Comparison of ENCODE assay signal across 32 cellular contexts in genomic region chr11:1120532-1121342, GRCh38. TPM values are rescaled to one million over a fixed set of nuclear protein-coding genes. Genes with fewer than 3 reads are reported as not detected.
DNase-seq lines count a peak whose midpoint lies in the region; ATAC-seq and TF ChIP-seq lines count a peak whose summit lies in the region.
"Had no signal": no experiment of that assay in that cellular context is flagged by ENCODE, and none has a peak within 500 bp of the region (broad histone marks: within the 10 kb centered on the region; RNA-seq: fewer than 3 reads in every experiment).

No MANE protein-coding gene starts in this region.

- H3K27me3 ChIP-seq in PC-3 (ENCODE audit: low read length), result no peaks in the 10 kb centered on the region
- peaks cover 0 to 31% (median 0%) of the 10 kb centered on the region in 7 donors for H3K27me3 ChIP-seq in spleen (replicated peaks in 1 of 7)

- no peaks in the 10 kb centered on the region for H3K36me3 ChIP-seq in PC-3 (ENCODE audit: low read depth, low read length)
- no peaks in the 10 kb centered on the region for H3K36me3 ChIP-seq in spleen
- H3K36me3 ChIP-seq: neural progenitor cell had no signal

- H3K4me1 Mint-ChIP-seq in activated CD4-positive, alpha-beta T cell treated with anti-CD3 and anti-CD28 coated beads for 36 hours, result no peaks in the 10 kb centered on the region
- no peaks in the 10 kb centered on the region for H3K4me1 Mint-ChIP-seq in activated CD4-positive, alpha-beta T cell treated with anti-CD3 and anti-CD28 coated beads, Interleukin-2, amount 10 ng/mL, durations not matched to agents 7 days and 5 days
- H3K4me1 Mint-ChIP-seq: IgD-negative memory B cell, neural progenitor cell had no signal

- intact Hi-C loops in activated CD4-positive, alpha-beta T cell treated with anti-CD3 and anti-CD28 coated beads for 36 hours (cut with DNase I, micrococcal nuclease), result no loop called here
- intact Hi-C loops in PC-3 (cut with micrococcal nuclease), result no loop called here
- intact Hi-C loops in left colon (cut with DNase I, micrococcal nuclease), result no loop called here
- intact Hi-C loops in spleen (cut with DNase I; ENCODE audit: low total_unique reads), result no loop called here

- BruUV-seq in PC-3 (replicated peaks; lab: Mats Ljungman, UMichigan), result TSS peak; percentile 42

- POLR2A ChIA-PET in activated CD4-positive, alpha-beta T cell treated with anti-CD3 and anti-CD28 coated beads for 36 hours (lab: Charles Lee), result no interaction called here
- POLR2A ChIA-PET in activated CD4-positive, alpha-beta T cell treated with anti-CD3 and anti-CD28 coated beads, Interleukin-2, amount 10 ng/mL, durations not matched to agents 7 days and 5 days (lab: Charles Lee), result no interaction called here
- POLR2A ChIA-PET in PC-3 (lab: Charles Lee; ENCODE audit: unreplicated experiment), result no interaction called here

- WGBS in spleen, 5 donors, result 77 to 83% (median 80%) methylated on average over 24 to 27 of the region's 27 CpGs

- no peaks in the 10 kb centered on the region for H3K9me3 ChIP-seq in PC-3 (ENCODE audit: low read length)
- H3K9me3 ChIP-seq in spleen, result no peaks in the 10 kb centered on the region

- no peaks in the 10 kb centered on the region for H3K4me1 ChIP-seq in PC-3 (ENCODE audit: insufficient read depth, low read length)
- no peaks in the 10 kb centered on the region for H3K4me1 ChIP-seq in spleen
- H3K4me1 ChIP-seq: neural progenitor cell had no signal

- no peak overlapping the region for H2AFZ ChIP-seq in PC-3 (ENCODE audit: low read length)
- H2AFZ ChIP-seq: neural progenitor cell had no signal

- H3K27ac ChIP-seq in PC-3 (ENCODE audit: low read length) (no peak overlapping the region), spleen (no peak overlapping the region)
- H3K27ac ChIP-seq: neural progenitor cell, RWPE1 had no signal

- no peak overlapping the region for H3K4me3 Mint-ChIP-seq in activated CD4-positive, alpha-beta T cell treated with anti-CD3 and anti-CD28 coated beads for 36 hours
- no peak overlapping the region for H3K4me3 Mint-ChIP-seq in activated CD4-positive, alpha-beta T cell treated with anti-CD3 and anti-CD28 coated beads, Interleukin-2, amount 10 ng/mL, durations not matched to agents 7 days and 5 days
- H3K4me3 Mint-ChIP-seq: activated naive CD8-positive, alpha-beta T cell; CD8-positive, alpha-beta T cell; dendritic cell treated with granulocyte-macrophage colony-stimulating factor and Interleukin-4, amounts not matched to agents 40 ng/mL and 50 ng/mL, for 4 days; IgD-negative memory B cell; neural progenitor cell had no signal

- no peak overlapping the region for H3K27ac Mint-ChIP-seq in activated CD4-positive, alpha-beta T cell treated with anti-CD3 and anti-CD28 coated beads for 36 hours
- no peak overlapping the region for H3K27ac Mint-ChIP-seq in activated CD4-positive, alpha-beta T cell treated with anti-CD3 and anti-CD28 coated beads, Interleukin-2, amount 10 ng/mL, durations not matched to agents 7 days and 5 days
- H3K27ac Mint-ChIP-seq: activated naive CD8-positive, alpha-beta T cell; CD8-positive, alpha-beta T cell; dendritic cell treated with granulocyte-macrophage colony-stimulating factor and Interleukin-4, amounts not matched to agents 40 ng/mL and 50 ng/mL, for 4 days; neural progenitor cell had no signal

- peak; percentile 3 for DNase-seq in activated CD4-positive, alpha-beta T cell treated with anti-CD3 and anti-CD28 coated beads for 36 hours
- DNase-seq in activated CD4-positive, alpha-beta T cell treated with anti-CD3 and anti-CD28 coated beads, Interleukin-2, amount 10 ng/mL, durations not matched to agents 7 days and 5 days, result no peak
- DNase-seq in PC-3, result no peak
- DNase-seq in left colon, result peak; percentile 3 to 14
- DNase-seq in spleen, result peak; percentile 69
- DNase-seq in NCI-H187 treated with DMSO at 0.1 percent for 48 hours (lab: John Stamatoyannopoulos, UW), result no peak
- DNase-seq: activated CD4-positive, CD25-positive, alpha-beta regulatory T cell; central memory CD4-positive, alpha-beta T cell; GDM1; NCI-H1092; NCI-H2029; NCI-H2227 treated with DMSO at 0.1 percent for 48 hours; NCI-H69; stimulated activated CD4-positive, alpha-beta T cell treated with anti-CD3 and anti-CD28 coated beads, Interleukin-4, amount 100 ng/mL, for 4 hours; stimulated activated naive CD4-positive, alpha-beta T cell; T-helper 9 cell; trophoblast cell had no signal

- H3K4me2 ChIP-seq in PC-3 (ENCODE audit: low read length), result no peak overlapping the region
- H3K4me2 ChIP-seq: neural progenitor cell had no signal

- no peaks in the 10 kb centered on the region for H3K79me2 ChIP-seq in PC-3 (ENCODE audit: low read length)

- H3K27me3 Mint-ChIP-seq in activated CD4-positive, alpha-beta T cell treated with anti-CD3 and anti-CD28 coated beads for 36 hours, result peaks cover 5% of the 10 kb centered on the region
- H3K27me3 Mint-ChIP-seq in activated CD4-positive, alpha-beta T cell treated with anti-CD3 and anti-CD28 coated beads, Interleukin-2, amount 10 ng/mL, durations not matched to agents 7 days and 5 days, result no peaks in the 10 kb centered on the region

- H3K4me3 ChIP-seq in PC-3 (ENCODE audit: low read length) (no peak overlapping the region), spleen (no peak overlapping the region)
- H3K4me3 ChIP-seq: neural progenitor cell had no signal

- no peaks in the 10 kb centered on the region for H3K36me3 Mint-ChIP-seq in activated CD4-positive, alpha-beta T cell treated with anti-CD3 and anti-CD28 coated beads for 36 hours (ENCODE audit: low read depth)
- peaks cover 1% of the 10 kb centered on the region for H3K36me3 Mint-ChIP-seq in activated CD4-positive, alpha-beta T cell treated with anti-CD3 and anti-CD28 coated beads, Interleukin-2, amount 10 ng/mL, durations not matched to agents 7 days and 5 days (ENCODE audit: low read depth)
- H3K36me3 Mint-ChIP-seq: activated naive CD8-positive, alpha-beta T cell; CD8-positive, alpha-beta T cell; neural progenitor cell had no signal

- TF ChIP-seq CTCF in PC-3 (conservative IDR thresholded peaks at IDR 0.05; ENCODE audit: low read depth, low read length), result no peak
- no peak for TF ChIP-seq CTCF in spleen (IDR thresholded peaks at IDR 0.05 in 8 of 11, conservative IDR thresholded peaks at IDR 0.05 in 3 of 11)

- CTCF ChIA-PET in activated CD4-positive, alpha-beta T cell treated with anti-CD3 and anti-CD28 coated beads for 36 hours (lab: Charles Lee), result no interaction called here
- CTCF ChIA-PET in activated CD4-positive, alpha-beta T cell treated with anti-CD3 and anti-CD28 coated beads, Interleukin-2, amount 10 ng/mL, durations not matched to agents 7 days and 5 days (lab: Charles Lee), result no interaction called here
- CTCF ChIA-PET in PC-3 (lab: Charles Lee), result no interaction called here

- no peaks in the 10 kb centered on the region for H4K20me1 ChIP-seq in PC-3 (ENCODE audit: low read length)

- H3F3A ChIP-seq in PC-3 (ENCODE audit: low read length, unreplicated experiment), result no peaks in the 10 kb centered on the region

- ATAC-seq in activated CD4-positive, alpha-beta T cell treated with anti-CD3 and anti-CD28 coated beads for 36 hours, result no peak
- ATAC-seq in PC-3, result no peak
- ATAC-seq in left colon, result no peak
- ATAC-seq in GM21447 (IDR thresholded peaks at IDR 0.05; ENCODE audit: unreplicated experiment), result no peak
- ATAC-seq in GM18861 (IDR thresholded peaks at IDR 0.05; ENCODE audit: unreplicated experiment), result no peak
- ATAC-seq: CD8-positive, alpha-beta T cell had no signal

- H3K9ac ChIP-seq in PC-3 (ENCODE audit: low read length), result no peak overlapping the region
- H3K9ac ChIP-seq: neural progenitor cell had no signal

- H3K9me3 Mint-ChIP-seq in activated CD4-positive, alpha-beta T cell treated with anti-CD3 and anti-CD28 coated beads for 36 hours (ENCODE audit: low read depth), result peaks cover 7% of the 10 kb centered on the region
- peaks cover 7% of the 10 kb centered on the region for H3K9me3 Mint-ChIP-seq in activated CD4-positive, alpha-beta T cell treated with anti-CD3 and anti-CD28 coated beads, Interleukin-2, amount 10 ng/mL, durations not matched to agents 7 days and 5 days
- H3K9me3 Mint-ChIP-seq: CD8-positive, alpha-beta T cell; IgD-negative memory B cell; neural progenitor cell had no signal

- H3K9me2 ChIP-seq in PC-3 (replicated peaks; ENCODE audit: low read length), result no peaks in the 10 kb centered on the region

- no peak for TF ChIP-seq POLR2A in spleen (IDR thresholded peaks at IDR 0.05)

RNA-seq across cellular contexts. Expression of gene MUC5AC, which starts 37.0 kb away (rescaled TPM):
- not detected for total RNA-seq in activated CD4-positive, alpha-beta T cell treated with anti-CD3 and anti-CD28 coated beads for 36 hours
- not detected for total RNA-seq in activated CD4-positive, alpha-beta T cell treated with anti-CD3 and anti-CD28 coated beads, Interleukin-2, amount 10 ng/mL, durations not matched to agents 7 days and 5 days
- total RNA-seq in PC-3 (2014; rRNA removed) (0.11 and 0.35 TPM in 2 replicates), left colon (under 1 TPM; 0.03 to 0.09 TPM), spleen (not detected)
- under 1 TPM in 2 of 3 donors, not detected in 1; under 0.01 TPM for polyA plus RNA-seq in spleen
- total RNA-seq: A172; activated CD8-positive, alpha-beta memory T cell treated with anti-CD3 and anti-CD28 coated beads for 36 hours; astrocyte; CD8-positive, alpha-beta T cell; fibroblast of lung; glomerular endothelial cell; lung microvascular endothelial cell had no signal
- polyA plus RNA-seq: fibroblast of lung, IgD-negative memory B cell, keratinocyte had no signal

RNA-seq across cellular contexts. Expression of gene MUC2, which starts 46.1 kb away (rescaled TPM):
- total RNA-seq in activated CD4-positive, alpha-beta T cell treated with anti-CD3 and anti-CD28 coated beads for 36 hours, result not detected
- total RNA-seq in activated CD4-positive, alpha-beta T cell treated with anti-CD3 and anti-CD28 coated beads, Interleukin-2, amount 10 ng/mL, durations not matched to agents 7 days and 5 days, result not detected
- 0.26 and 0.40 TPM in 2 replicates for total RNA-seq in PC-3 (2014; rRNA removed)
- total RNA-seq in left colon, result 1,000 to 10,000 TPM; 1,472 to 2,135 TPM
- total RNA-seq in spleen, result under 1 TPM in 2 of 7 donors, not detected in 5; 0.03 to 0.06 TPM
- under 1 TPM in 1 of 3 donors, not detected in 2; 0.03 TPM for polyA plus RNA-seq in spleen
- total RNA-seq: A172; activated CD8-positive, alpha-beta memory T cell treated with anti-CD3 and anti-CD28 coated beads for 36 hours; astrocyte; CD8-positive, alpha-beta T cell; fibroblast of lung; glomerular endothelial cell; lung microvascular endothelial cell had no signal
- polyA plus RNA-seq: fibroblast of lung, IgD-negative memory B cell, keratinocyte had no signal

Comparison
In these comparisons a context has a peak if more than half of its experiments do, and no peak if none do; other contexts are left out.
1. DNase-seq: peak in activated CD4-positive, alpha-beta T cell treated with anti-CD3 and anti-CD28 coated beads for 36 hours (single experiment), left colon (2 of 2) and spleen (single experiment); none in activated CD4-positive, alpha-beta T cell treated with anti-CD3 and anti-CD28 coated beads, Interleukin-2, amount 10 ng/mL, durations not matched to agents 7 days and 5 days (single experiment), PC-3 (single experiment) and NCI-H187 treated with DMSO at 0.1 percent for 48 hours (single experiment).
2. RNA of gene MUC2, which starts 46.1 kb away (total RNA-seq): 1,472 to 2,135 TPM in left colon; 0.26 to 0.40 TPM in PC-3, not detected in activated CD4-positive, alpha-beta T cell treated with anti-CD3 and anti-CD28 coated beads for 36 hours, not detected in activated CD4-positive, alpha-beta T cell treated with anti-CD3 and anti-CD28 coated beads, Interleukin-2, amount 10 ng/mL, durations not matched to agents 7 days and 5 days and 0.03 to 0.06 TPM in spleen; every median in the first group is over 1,000 times any median in the second.